ENCODE assay signal across 34 cellular contexts in genomic region chr10:3331680-3332230, GRCh38.
"Had no signal": no experiment of that assay in that cellular context is flagged by ENCODE, and none has a peak within 500 bp of the region (broad histone marks: within the 10 kb centered on the region; RNA-seq: fewer than 3 reads in every experiment).

No MANE protein-coding gene starts in this region.

- H2AFZ ChIP-seq: PC-9 had no signal

- H3K9ac ChIP-seq: KMS-11 had no signal

- ATAC-seq: activated CD8-positive, alpha-beta memory T cell treated with anti-CD3 and anti-CD28 coated beads, Interleukin-2, amount 10 ng/mL, durations not matched to agents 7 days and 5 days; activated naive CD8-positive, alpha-beta T cell treated with anti-CD3 and anti-CD28 coated beads, Interleukin-2, amount 50 U/mL, for 24 hours had no signal

- FAIRE-seq: bronchial epithelial cell, RCC 7860 had no signal

- H3K4me2 ChIP-seq: KMS-11, PC-9 had no signal

- H3K4me3 ChIP-seq: PC-9 had no signal

- DNase-seq: activated CD4-positive, alpha-beta memory T cell treated with anti-CD3 and anti-CD28 coated beads, Interleukin-2, amount 10 ng/mL, durations not matched to agents 7 days and 5 days; activated CD4-positive, alpha-beta T cell treated with anti-CD3 and anti-CD28 coated beads for 1 hour; activated CD4-positive, alpha-beta T cell treated with anti-CD3 and anti-CD28 coated beads for 48 hours; activated CD4-positive, CD25-positive, alpha-beta regulatory T cell; activated CD8-positive, alpha-beta memory T cell treated with anti-CD3 and anti-CD28 coated beads for 24 hours; activated CD8-positive, alpha-beta memory T cell treated with anti-CD3 and anti-CD28 coated beads, Interleukin-2, amount 10 ng/mL, durations not matched to agents 7 days and 5 days; activated CD8-positive, alpha-beta memory T cell treated with anti-CD3 and anti-CD28 coated beads, Interleukin-2, amount 50 U/mL, for 48 hours; activated effector memory CD4-positive, alpha-beta T cell treated with Interleukin-2 at 50 U/mL for 16 hours; activated naive CD4-positive, alpha-beta T cell treated with anti-CD3 and anti-CD28 coated beads, Interleukin-2, amount 10 ng/mL, durations not matched to agents 7 days and 5 days; activated naive CD8-positive, alpha-beta T cell treated with anti-CD3 and anti-CD28 coated beads, Interleukin-2, amount 50 U/mL, for 24 hours; activated T-cell treated with anti-CD3 and anti-CD28 coated beads, Interleukin-2, amount 50 U/mL, for 48 hours; anterior cingulate cortex; caudate nucleus; MM.1S; MV-4-11; NCI-H1092; NCI-H1436 treated with DMSO at 0.1 percent for 48 hours; NCI-H1694 treated with DMSO at 0.1 percent for 48 hours; NCI-H2029 treated with DMSO at 0.1 percent for 48 hours; NCI-H2107; NCI-H2171; NCI-H510A; NCI-H526; NCI-H748 treated with DMSO at 0.1 percent for 48 hours; PC-9; Right ventricle myocardium superior; SW 1271; T-helper 1 cell; T-helper 2 cell; T-helper 9 cell; WERI-Rb-1 had no signal

- H3K27ac ChIP-seq: KMS-11, PC-9, WERI-Rb-1 had no signal

- H3K36me3 ChIP-seq: WERI-Rb-1 had no signal
